Comparison of ENCODE assay signal across 17 cellular contexts in the genomic region with DNA sequence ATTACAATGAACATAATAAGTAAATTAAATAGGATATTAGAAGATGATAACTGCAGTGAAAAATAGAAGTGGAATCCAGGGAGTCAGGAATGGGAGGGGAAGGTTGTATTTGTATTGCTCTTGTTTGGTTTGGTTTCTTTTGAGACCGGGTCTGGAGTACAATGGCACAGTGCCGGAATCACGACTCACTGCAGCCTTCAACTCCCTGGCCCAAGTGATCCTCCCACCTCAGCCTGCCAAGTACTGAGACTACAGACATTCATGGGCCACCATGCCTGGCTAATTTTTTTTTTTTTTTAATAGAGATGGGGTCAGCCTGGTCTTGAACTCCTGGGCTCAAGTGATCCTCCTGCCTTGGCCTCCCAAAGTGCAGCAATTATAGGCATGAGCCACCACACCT.
"Had no signal": no experiment of that assay in that cellular context is flagged by ENCODE, and none has a peak within 500 bp of the region (broad histone marks: within the 10 kb centered on the region; RNA-seq: fewer than 3 reads in every experiment).

No MANE protein-coding gene starts in this region.

- H3K4me3 ChIP-seq: adrenal gland, cardiac muscle cell, dorsolateral prefrontal cortex had no signal

- H3K27me3 Mint-ChIP-seq: natural killer cell treated with Interleukin-12 subunit alpha and Interleukin-12 subunit beta and Interleukin-15 and Interleukin-18, amount 100 ng/mL, for 72 hours; T-cell had no signal

- ATAC-seq: activated CD8-positive, alpha-beta T cell treated with anti-CD3 and anti-CD28 coated beads, Interleukin-2, amount 10 ng/mL, durations not matched to agents 7 days and 5 days; foreskin keratinocyte; natural killer cell treated with Interleukin-12 subunit alpha and Interleukin-12 subunit beta and Interleukin-15 and Interleukin-18, amount 100 ng/mL, for 72 hours; T-cell had no signal

- H3K27ac ChIP-seq: adrenal gland, cardiac muscle cell, dorsolateral prefrontal cortex, foreskin keratinocyte had no signal

- H3K9me3 ChIP-seq: adrenal gland had no signal

- H3K4me1 ChIP-seq: adrenal gland, foreskin keratinocyte had no signal

- DNase-seq: activated CD4-positive, alpha-beta T cell treated with anti-CD3 and anti-CD28 coated beads for 1 hour; activated CD8-positive, alpha-beta memory T cell treated with anti-CD3 and anti-CD28 coated beads, Interleukin-2, amount 50 U/mL, for 48 hours; activated CD8-positive, alpha-beta T cell treated with anti-CD3 and anti-CD28 coated beads, Interleukin-2, amount 10 ng/mL, durations not matched to agents 7 days and 5 days; activated naive CD4-positive, alpha-beta T cell treated with Interleukin-2 at 50 U/mL for 16 hours; dorsolateral prefrontal cortex; endodermal cell; erythroblast; foreskin keratinocyte; kidney glomerular epithelial cell; stimulated activated CD4-positive, alpha-beta T cell treated with anti-CD3 and anti-CD28 coated beads, Interleukin-2, amount 100 ng/mL, for 48 hours; stimulated activated naive CD4-positive, alpha-beta T cell; T-cell; trophoblast cell had no signal

- H3K27ac Mint-ChIP-seq: activated CD8-positive, alpha-beta T cell treated with anti-CD3 and anti-CD28 coated beads, Interleukin-2, amount 10 ng/mL, durations not matched to agents 7 days and 5 days; endodermal cell; natural killer cell treated with Interleukin-12 subunit alpha and Interleukin-12 subunit beta and Interleukin-15 and Interleukin-18, amount 100 ng/mL, for 72 hours; T-cell had no signal

- H3K27me3 ChIP-seq: adrenal gland, cardiac muscle cell, dorsolateral prefrontal cortex, foreskin keratinocyte had no signal

- H3K4me3 Mint-ChIP-seq: activated CD8-positive, alpha-beta T cell treated with anti-CD3 and anti-CD28 coated beads, Interleukin-2, amount 10 ng/mL, durations not matched to agents 7 days and 5 days; endodermal cell; natural killer cell treated with Interleukin-12 subunit alpha and Interleukin-12 subunit beta and Interleukin-15 and Interleukin-18, amount 100 ng/mL, for 72 hours; T-cell had no signal

- H3K4me1 Mint-ChIP-seq: endodermal cell, T-cell had no signal

- H3K9me3 Mint-ChIP-seq: activated T-helper 1 cell treated with anti-CD3 and anti-CD28 coated beads, Interleukin-12 subunit alpha, Interleukin-12 subunit beta, Interleukin-2, Interleukin-4 antibody, amounts not matched to agents 30 ng/mL and 10 ng/mL and 1 ng/mL, durations not matched to agents 14 hours and 24 hours and 36 hours; endodermal cell; natural killer cell treated with Interleukin-12 subunit alpha and Interleukin-12 subunit beta and Interleukin-15 and Interleukin-18, amount 100 ng/mL, for 72 hours; T-cell had no signal
